Comparison of ENCODE assay signal across 15 cellular contexts in the genomic region with DNA sequence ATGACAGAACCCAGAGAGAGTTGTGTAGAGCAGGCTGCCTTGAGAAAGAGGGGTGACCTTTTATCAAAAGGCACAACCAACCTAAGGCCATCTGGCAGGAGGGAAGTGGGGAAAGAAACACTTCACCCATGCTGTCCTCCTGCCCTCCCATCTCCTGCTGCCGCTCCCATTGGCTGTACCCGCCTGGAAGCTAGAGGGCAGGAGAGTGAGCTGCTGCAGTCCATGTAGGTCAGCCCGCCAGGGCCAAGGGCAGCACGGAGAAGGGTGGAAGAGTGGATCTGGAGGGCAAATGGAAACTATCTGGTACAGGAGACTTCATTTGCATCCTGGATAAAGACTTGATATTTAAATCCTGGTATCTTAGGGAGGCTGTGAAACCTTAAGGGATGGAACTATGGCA. TPM values are rescaled to one million over a fixed set of nuclear protein-coding genes. Genes with fewer than 3 reads are reported as not detected.
DNase-seq lines count a peak whose midpoint lies in the region; ATAC-seq and TF ChIP-seq lines count a peak whose summit lies in the region.
"Had no signal": no experiment of that assay in that cellular context is flagged by ENCODE, and none has a peak within 500 bp of the region (broad histone marks: within the 10 kb centered on the region; RNA-seq: fewer than 3 reads in every experiment).

No MANE protein-coding gene starts in this region.

- H3K27me3 ChIP-seq in OCI-LY3 (ENCODE audit: low read depth, low read length) (no peaks in the 10 kb centered on the region), neural progenitor cell (no peaks in the 10 kb centered on the region)

- H3K36me3 Mint-ChIP-seq in endothelial cell (ENCODE audit: low read depth, unreplicated experiment) = no peaks in the 10 kb centered on the region
- H3K36me3 Mint-ChIP-seq in neural progenitor cell = no peaks in the 10 kb centered on the region
- H3K36me3 Mint-ChIP-seq in activated T-cell treated with anti-CD3 and anti-CD28 coated beads, Interleukin-2, amount 50 U/mL, for 72 hours (ENCODE audit: insufficient read depth in 2 of 2) = no peaks in the 10 kb centered on the region
- no peaks in the 10 kb centered on the region for H3K36me3 Mint-ChIP-seq in activated T-helper 17 cell treated with anti-CD3 and anti-CD28 coated beads, Interleukin-2, amount 50 U/mL, for 72 hours (ENCODE audit: low read depth)

- H3K9me3 ChIP-seq in OCI-LY3 (ENCODE audit: insufficient read depth, low read length) (no peaks in the 10 kb centered on the region), neural progenitor cell (ENCODE audit: low read depth) (no peaks in the 10 kb centered on the region)
- H3K9me3 ChIP-seq: esophagus squamous epithelium had no signal

- H2AFZ ChIP-seq in OCI-LY3 (ENCODE audit: low read depth, low read length) = no peak overlapping the region
- H2AFZ ChIP-seq in neural progenitor cell (replicated peaks) = no peak overlapping the region

- ATAC-seq in activated T-cell treated with anti-CD3 and anti-CD28 coated beads, Interleukin-2, amount 50 U/mL, for 72 hours (replicated peaks in 1 of 2) = no peak
- no peak for ATAC-seq in activated T-helper 17 cell treated with anti-CD3 and anti-CD28 coated beads, Interleukin-2, amount 50 U/mL, for 72 hours (replicated peaks)
- ATAC-seq: stimulated activated naive CD8-positive, alpha-beta T cell treated with anti-CD3 and anti-CD28 coated beads, Interleukin-15, Interleukin-2, amounts not matched to agents 100 U/mL and 50 U/mL, for 24 hours had no signal

- H3F3A ChIP-seq in neural progenitor cell (ENCODE audit: low read depth) = no peaks in the 10 kb centered on the region

- H4K20me1 ChIP-seq in OCI-LY3 (ENCODE audit: insufficient read depth, low read length) (no peaks in the 10 kb centered on the region), neural progenitor cell (ENCODE audit: low read depth) (no peaks in the 10 kb centered on the region)

- H3K79me2 ChIP-seq in OCI-LY3 (ENCODE audit: low read length) (no peaks in the 10 kb centered on the region), neural progenitor cell (ENCODE audit: low read depth) (no peaks in the 10 kb centered on the region)

- TF ChIP-seq CTCF in GM10266 (IDR thresholded peaks at IDR 0.05; ENCODE audit: control insufficient read depth, insufficient read depth, low read depth, missing control alignments) = peak; percentile 6
- TF ChIP-seq CTCF in OCI-LY3 (IDR thresholded peaks at IDR 0.05; ENCODE audit: low read depth, low read length) = peak; percentile 4; the same call in 1 of the 2 replicates
- no peak for TF ChIP-seq CTCF in endothelial cell (IDR thresholded peaks at IDR 0.05; ENCODE audit: unreplicated experiment)
- peak; percentile 39 for TF ChIP-seq CTCF in neural progenitor cell (IDR thresholded peaks at IDR 0.05)

- no peak overlapping the region for H3K4me3 Mint-ChIP-seq in endothelial cell (ENCODE audit: unreplicated experiment)
- no peak overlapping the region for H3K4me3 Mint-ChIP-seq in neural progenitor cell
- H3K4me3 Mint-ChIP-seq in activated T-cell treated with anti-CD3 and anti-CD28 coated beads, Interleukin-2, amount 50 U/mL, for 72 hours = no peak overlapping the region
- no peak overlapping the region for H3K4me3 Mint-ChIP-seq in activated T-helper 17 cell treated with anti-CD3 and anti-CD28 coated beads, Interleukin-2, amount 50 U/mL, for 72 hours
- H3K4me3 Mint-ChIP-seq: activated T-helper 1 cell treated with anti-CD3 and anti-CD28 coated beads, Interleukin-12 subunit alpha, Interleukin-12 subunit beta, Interleukin-2, Interleukin-4 antibody, amounts not matched to agents 30 ng/mL and 10 ng/mL and 1 ng/mL, durations not matched to agents 14 hours and 24 hours and 36 hours had no signal

- H3K4me3 ChIP-seq in OCI-LY3 (ENCODE audit: low read length) (no peak overlapping the region), neural progenitor cell (no peak overlapping the region)
- H3K4me3 ChIP-seq: esophagus squamous epithelium had no signal

- H3K9ac ChIP-seq in OCI-LY3 (ENCODE audit: low read length) = no peak overlapping the region
- no peak overlapping the region for H3K9ac ChIP-seq in neural progenitor cell

- H3K4me1 Mint-ChIP-seq in endothelial cell (ENCODE audit: unreplicated experiment) (no peaks in the 10 kb centered on the region), neural progenitor cell (peaks cover 21% of the 10 kb centered on the region)
- no peaks in the 10 kb centered on the region for H3K4me1 Mint-ChIP-seq in activated T-cell treated with anti-CD3 and anti-CD28 coated beads, Interleukin-2, amount 50 U/mL, for 72 hours (ENCODE audit: low read depth)
- no peaks in the 10 kb centered on the region for H3K4me1 Mint-ChIP-seq in activated T-helper 17 cell treated with anti-CD3 and anti-CD28 coated beads, Interleukin-2, amount 50 U/mL, for 72 hours

- H3K9me3 Mint-ChIP-seq in endothelial cell (ENCODE audit: unreplicated experiment) (no peaks in the 10 kb centered on the region), neural progenitor cell (no peaks in the 10 kb centered on the region)
- no peaks in the 10 kb centered on the region for H3K9me3 Mint-ChIP-seq in activated T-cell treated with anti-CD3 and anti-CD28 coated beads, Interleukin-2, amount 50 U/mL, for 72 hours
- no peaks in the 10 kb centered on the region for H3K9me3 Mint-ChIP-seq in activated T-helper 17 cell treated with anti-CD3 and anti-CD28 coated beads, Interleukin-2, amount 50 U/mL, for 72 hours
- H3K9me3 Mint-ChIP-seq: activated T-helper 1 cell treated with anti-CD3 and anti-CD28 coated beads, Interleukin-12 subunit alpha, Interleukin-12 subunit beta, Interleukin-2, Interleukin-4 antibody, amounts not matched to agents 30 ng/mL and 10 ng/mL and 1 ng/mL, durations not matched to agents 14 hours and 24 hours and 36 hours had no signal

- H3K36me3 ChIP-seq in OCI-LY3 (replicated peaks; ENCODE audit: low read depth, low read length) (no peaks in the 10 kb centered on the region), neural progenitor cell (no peaks in the 10 kb centered on the region)
- H3K36me3 ChIP-seq: esophagus squamous epithelium had no signal

- DNase-seq in GM10266 (ENCODE audit: extremely low spot score) = no peak
- peak; percentile 22 for DNase-seq in endothelial cell (ENCODE audit: low spot score)
- DNase-seq in neural progenitor cell (ENCODE audit: low spot score) = peak; percentile 45
- DNase-seq in stimulated activated naive CD4-positive, alpha-beta T cell treated with Interleukin-2 at 50 U/mL for 16 hours (lab: John Stamatoyannopoulos, UW) = no peak
- no peak for DNase-seq in activated T-cell treated with anti-CD3 and anti-CD28 coated beads, Interleukin-2, amount 50 U/mL, for 72 hours
- no peak for DNase-seq in globus pallidus (ENCODE audit: low spot score)
- DNase-seq: activated CD4-positive, CD25-positive, alpha-beta regulatory T cell; central memory CD4-positive, alpha-beta T cell; esophagus squamous epithelium; NCI-H2029 treated with DMSO at 0.1 percent for 48 hours; RPMI8226; stimulated activated naive CD8-positive, alpha-beta T cell treated with anti-CD3 and anti-CD28 coated beads, Interleukin-15, Interleukin-2, amounts not matched to agents 100 U/mL and 50 U/mL, for 24 hours had no signal

- H3K27ac Mint-ChIP-seq in endothelial cell (ENCODE audit: unreplicated experiment) (no peak overlapping the region), neural progenitor cell (no peak overlapping the region)
- no peak overlapping the region for H3K27ac Mint-ChIP-seq in activated T-cell treated with anti-CD3 and anti-CD28 coated beads, Interleukin-2, amount 50 U/mL, for 72 hours
- H3K27ac Mint-ChIP-seq in activated T-helper 17 cell treated with anti-CD3 and anti-CD28 coated beads, Interleukin-2, amount 50 U/mL, for 72 hours = no peak overlapping the region
- H3K27ac Mint-ChIP-seq: activated T-helper 1 cell treated with anti-CD3 and anti-CD28 coated beads, Interleukin-12 subunit alpha, Interleukin-12 subunit beta, Interleukin-2, Interleukin-4 antibody, amounts not matched to agents 30 ng/mL and 10 ng/mL and 1 ng/mL, durations not matched to agents 14 hours and 24 hours and 36 hours had no signal

- H3K27me3 Mint-ChIP-seq in endothelial cell (ENCODE audit: unreplicated experiment) (peaks cover 4% of the 10 kb centered on the region), neural progenitor cell (ENCODE audit: insufficient read depth, low read depth) (peaks cover 12% of the 10 kb centered on the region)
- peaks cover 4% of the 10 kb centered on the region for H3K27me3 Mint-ChIP-seq in activated T-cell treated with anti-CD3 and anti-CD28 coated beads, Interleukin-2, amount 50 U/mL, for 72 hours (ENCODE audit: low read depth)
- H3K27me3 Mint-ChIP-seq in activated T-helper 17 cell treated with anti-CD3 and anti-CD28 coated beads, Interleukin-2, amount 50 U/mL, for 72 hours = no peaks in the 10 kb centered on the region

- H3K27ac ChIP-seq in OCI-LY3 (ENCODE audit: low read length) = no peak overlapping the region
- no peak overlapping the region for H3K27ac ChIP-seq in neural progenitor cell
- H3K27ac ChIP-seq: esophagus squamous epithelium had no signal

- H3K4me1 ChIP-seq in OCI-LY3 (ENCODE audit: low read length) (no peaks in the 10 kb centered on the region), neural progenitor cell (no peaks in the 10 kb centered on the region)
- H3K4me1 ChIP-seq: esophagus squamous epithelium had no signal

- H3K4me2 ChIP-seq in OCI-LY3 (ENCODE audit: low read length) (no peak overlapping the region), neural progenitor cell (no peak overlapping the region)

RNA-seq across cellular contexts. Expression of a gene that starts 11.5 kb away (rescaled TPM):
- total RNA-seq in endothelial cell (ENCODE audit: unreplicated experiment) = not detected
- total RNA-seq in neural progenitor cell (ENCODE audit: low replicate concordance) = 0.47 and 1.6 TPM in 2 replicates
- total RNA-seq in activated T-cell treated with anti-CD3 and anti-CD28 coated beads, Interleukin-2, amount 50 U/mL, for 72 hours = 1 to 10 TPM in 1 of 2 donors, not detected in 1; 1.2 TPM
- total RNA-seq in activated T-helper 17 cell treated with anti-CD3 and anti-CD28 coated beads, Interleukin-2, amount 50 U/mL, for 72 hours = 1 to 10 TPM in 1 of 2 donors, under 1 TPM in 1; 0.56 to 6.9 TPM
- total RNA-seq: activated T-helper 1 cell treated with anti-CD3 and anti-CD28 coated beads, Interleukin-12 subunit alpha, Interleukin-12 subunit beta, Interleukin-2, Interleukin-4 antibody, amounts not matched to agents 30 ng/mL and 10 ng/mL and 1 ng/mL, durations not matched to agents 14 hours and 24 hours and 36 hours had no signal

RNA-seq across cellular contexts. Expression of a gene that starts 47.7 kb away (rescaled TPM):
- total RNA-seq in endothelial cell (ENCODE audit: unreplicated experiment) (17.8 TPM), neural progenitor cell (ENCODE audit: low replicate concordance) (42.7 and 43.7 TPM in 2 replicates)
- total RNA-seq in activated T-cell treated with anti-CD3 and anti-CD28 coated beads, Interleukin-2, amount 50 U/mL, for 72 hours = 10 to 100 TPM; 37.4 to 40.8 TPM
- total RNA-seq in activated T-helper 17 cell treated with anti-CD3 and anti-CD28 coated beads, Interleukin-2, amount 50 U/mL, for 72 hours = 10 to 100 TPM; 29.9 to 41.5 TPM

RNA-seq across cellular contexts. Expression of a gene that starts 58.0 kb away (rescaled TPM):
- total RNA-seq in endothelial cell (ENCODE audit: unreplicated experiment) (124 TPM), neural progenitor cell (ENCODE audit: low replicate concordance) (94.7 and 100 TPM in 2 replicates)
- 10 to 100 TPM; 75.7 to 88.9 TPM for total RNA-seq in activated T-cell treated with anti-CD3 and anti-CD28 coated beads, Interleukin-2, amount 50 U/mL, for 72 hours
- total RNA-seq in activated T-helper 17 cell treated with anti-CD3 and anti-CD28 coated beads, Interleukin-2, amount 50 U/mL, for 72 hours = 10 to 100 TPM; 58.6 to 90.5 TPM

Comparison
In these comparisons a context has a peak if more than half of its experiments do, and no peak if none do; other contexts are left out.
1. DNase-seq: peak in endothelial cell (single experiment) and neural progenitor cell (single experiment); none in GM10266 (single experiment), stimulated activated naive CD4-positive, alpha-beta T cell treated with Interleukin-2 at 50 U/mL for 16 hours (single experiment), activated T-cell treated with anti-CD3 and anti-CD28 coated beads, Interleukin-2, amount 50 U/mL, for 72 hours (0 of 2) and globus pallidus (single experiment).